14 cellular contexts compared by ENCODE assay signal in genomic region chr2:134401789-134402188, GRCh38.
A peak's percentile ranks its signal among the peaks of the same experiment; 100 is the strongest.
DNase-seq lines count a peak whose midpoint lies in the region; ATAC-seq and TF ChIP-seq lines count a peak whose summit lies in the region.
"Had no signal": no experiment of that assay in that cellular context is flagged by ENCODE, and none has a peak within 500 bp of the region (broad histone marks: within the 10 kb centered on the region; RNA-seq: fewer than 3 reads in every experiment).

No MANE protein-coding gene starts in this region.

- no peak for DNase-seq in Right ventricle myocardium inferior (ENCODE audit: missing footprints)
- DNase-seq in cardiac septum (ENCODE audit: low spot score) = no peak
- DNase-seq in esophagus squamous epithelium (lab: John Stamatoyannopoulos, UW) = no peak
- DNase-seq in naive B cell = no peak
- no peak for DNase-seq in SJCRH30
- DNase-seq in activated naive CD4-positive, alpha-beta T cell treated with anti-CD3 and anti-CD28 coated beads, Interleukin-2, amount 50 U/mL, for 16 hours = no peak
- DNase-seq in GM13977 (ENCODE audit: low spot score) = no peak
- DNase-seq: naive thymus-derived CD4-positive, alpha-beta T cell; NCI-H345; Peyer's patch; T-helper 9 cell had no signal

- WGBS in esophagus squamous epithelium, 2 donors = 39 to 59% methylated on average over 2 of the region's 2 CpGs

- intact Hi-C loops in Right ventricle myocardium inferior (cut with DNase I) (loop anchor here (10.0 kb wide), 1 partner anchor 87 kb away; no protein-coding TSS in a partner anchor), cardiac septum (cut with DNase I) (loop anchor here (2.0 to 10.0 kb wide), 5 partner anchors 23 to 417 kb away; no protein-coding TSS in a partner anchor), esophagus squamous epithelium (cut with DNase I) (no loop called here)

- H3K27me3 ChIP-seq in esophagus squamous epithelium (no peaks in the 10 kb centered on the region), SJCRH30 (no peaks in the 10 kb centered on the region)
- H3K27me3 ChIP-seq: Peyer's patch had no signal

- no peaks in the 10 kb centered on the region for H3K27me3 Mint-ChIP-seq in naive B cell
- H3K27me3 Mint-ChIP-seq: activated naive CD4-positive, alpha-beta T cell treated with anti-CD3 and anti-CD28 coated beads, Interleukin-2, amount 50 U/mL, for 24 hours; naive thymus-derived CD4-positive, alpha-beta T cell had no signal

- TF ChIP-seq CTCF in esophagus squamous epithelium (IDR thresholded peaks at IDR 0.05) (no peak), GM13977 (IDR thresholded peaks at IDR 0.05; ENCODE audit: extremely low read depth, insufficient read depth, missing control alignments) (no peak)

- peaks cover 26 to 28% (median 27%) of the 10 kb centered on the region in 3 donors for H3K4me1 Mint-ChIP-seq in naive B cell

- no peak overlapping the region for H3K4me3 ChIP-seq in esophagus squamous epithelium
- H3K4me3 ChIP-seq in SJCRH30 = no peak overlapping the region
- H3K4me3 ChIP-seq: GM12878, Peyer's patch had no signal

- no peaks in the 10 kb centered on the region for H3K9me3 Mint-ChIP-seq in naive B cell
- H3K9me3 Mint-ChIP-seq: activated naive CD4-positive, alpha-beta T cell treated with anti-CD3 and anti-CD28 coated beads, Interleukin-2, amount 50 U/mL, for 24 hours; naive thymus-derived CD4-positive, alpha-beta T cell had no signal

- no peaks in the 10 kb centered on the region for H3K9me3 ChIP-seq in esophagus squamous epithelium
- no peaks in the 10 kb centered on the region for H3K9me3 ChIP-seq in SJCRH30 (replicated peaks)
- H3K9me3 ChIP-seq: Peyer's patch had no signal

- peak overlapping the region in 3 of 4 donors; percentile 17 to 66 (median 62) for H3K27ac ChIP-seq in esophagus squamous epithelium
- H3K27ac ChIP-seq in SJCRH30 = no peak overlapping the region

- H3K36me3 ChIP-seq in esophagus squamous epithelium = peaks cover 0 to 28% (median 0%) of the 10 kb centered on the region in 3 donors
- H3K36me3 ChIP-seq in SJCRH30 = peaks cover 13% of the 10 kb centered on the region; the same call in 1 of the 2 replicates

- H3K4me3 Mint-ChIP-seq in naive B cell = no peak overlapping the region
- H3K4me3 Mint-ChIP-seq: activated naive CD4-positive, alpha-beta T cell treated with anti-CD3 and anti-CD28 coated beads, Interleukin-2, amount 50 U/mL, for 24 hours; naive thymus-derived CD4-positive, alpha-beta T cell had no signal

- H3K36me3 Mint-ChIP-seq in naive B cell = peaks cover 25 to 27% of the 10 kb centered on the region in 2 donors

- in situ Hi-C loops in GM13977 (cut with MboI; ENCODE audit: low pct_unique_long_range_greater_than_20kb, low sequenced_read_pairs, unreplicated experiment) = loop anchor here (25.0 kb wide), 2 partner anchors 164 to 439 kb away; no protein-coding TSS in a partner anchor

- peak overlapping the region in 5 of 6 donors; percentile 46 to 96 (median 86) for H3K27ac Mint-ChIP-seq in naive B cell
- H3K27ac Mint-ChIP-seq: activated naive CD4-positive, alpha-beta T cell treated with anti-CD3 and anti-CD28 coated beads, Interleukin-2, amount 50 U/mL, for 24 hours had no signal

- peaks cover 7 to 52% (median 25%) of the 10 kb centered on the region in 3 donors for H3K4me1 ChIP-seq in esophagus squamous epithelium
- H3K4me1 ChIP-seq in SJCRH30 = 0 out of 2 replicates have a peak, but pooled peaks cover 5% of the 10 kb centered on the region

- ATAC-seq in Right ventricle myocardium inferior (peak; percentile 85), naive B cell (ENCODE audit: low read depth in 2 of 2) (no peak), GM18511 (IDR thresholded peaks at IDR 0.05; ENCODE audit: unreplicated experiment) (no peak)
- ATAC-seq: GM12878; naive thymus-derived CD4-positive, alpha-beta T cell had no signal

- TF ChIP-seq POLR2A in esophagus squamous epithelium (IDR thresholded peaks at IDR 0.05) = no peak
